ENCODE assay signal across 20 cellular contexts in the genomic region with DNA sequence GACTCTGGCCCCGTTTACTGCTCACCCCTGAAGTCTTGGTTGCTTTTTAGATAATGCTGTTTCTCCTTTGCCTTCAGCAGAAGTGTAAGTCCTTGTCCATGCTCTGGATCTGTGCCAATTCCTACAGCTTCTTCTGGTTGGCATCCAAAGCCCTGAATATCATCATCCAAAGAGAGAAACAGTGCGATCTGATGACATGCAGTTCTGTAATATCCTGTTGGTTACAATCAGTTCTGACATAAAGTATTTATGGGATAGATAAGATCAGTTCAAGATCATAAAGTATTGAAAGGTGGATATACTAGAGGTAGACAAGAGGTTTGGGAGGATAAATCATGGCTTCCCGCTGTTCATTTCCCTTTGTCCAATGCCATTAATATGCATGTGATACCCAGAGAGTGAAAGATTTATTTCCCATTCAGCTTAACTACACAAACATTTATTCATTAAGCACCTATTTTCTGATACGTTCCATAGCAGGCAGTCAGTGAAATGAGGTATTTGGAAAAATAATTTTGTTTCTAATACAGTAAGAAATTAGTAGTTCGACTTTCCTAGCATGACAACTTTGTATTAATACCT. TPM values are rescaled to one million over a fixed set of nuclear protein-coding genes. Genes with fewer than 3 reads are reported as not detected.
"Had no signal": no experiment of that assay in that cellular context is flagged by ENCODE, and none has a peak within 500 bp of the region (broad histone marks: within the 10 kb centered on the region; RNA-seq: fewer than 3 reads in every experiment).

No MANE protein-coding gene starts in this region.

- H3K4me1 Mint-ChIP-seq: activated CD4-positive, alpha-beta T cell treated with anti-CD3 and anti-CD28 coated beads, Interleukin-2, amount 10 ng/mL, durations not matched to agents 7 days and 5 days; activated CD8-positive, alpha-beta memory T cell treated with anti-CD3 and anti-CD28 coated beads, Interleukin-2, amount 10 ng/mL, durations not matched to agents 7 days and 5 days; activated naive CD4-positive, alpha-beta T cell treated with anti-CD3 and anti-CD28 coated beads, Interleukin-2, amount 10 ng/mL, durations not matched to agents 7 days and 5 days; T-helper 17 cell had no signal

- H3K9me3 Mint-ChIP-seq: activated CD4-positive, alpha-beta T cell treated with anti-CD3 and anti-CD28 coated beads, Interleukin-2, amount 10 ng/mL, durations not matched to agents 7 days and 5 days; activated CD8-positive, alpha-beta T cell treated with anti-CD3 and anti-CD28 coated beads for 36 hours; activated naive CD4-positive, alpha-beta T cell treated with anti-CD3 and anti-CD28 coated beads, Interleukin-2, amount 10 ng/mL, durations not matched to agents 7 days and 5 days; dendritic cell treated with granulocyte-macrophage colony-stimulating factor and Interleukin-4, amounts not matched to agents 40 ng/mL and 50 ng/mL, for 4 days; natural killer cell treated with Interleukin-12 subunit alpha and Interleukin-12 subunit beta and Interleukin-15 and Interleukin-18, amount 100 ng/mL, for 72 hours had no signal

- H3K36me3 ChIP-seq: cardiac muscle cell, gastroesophageal sphincter, heart left ventricle, spleen, upper lobe of left lung had no signal

- H3K4me3 Mint-ChIP-seq: activated CD4-positive, alpha-beta T cell treated with anti-CD3 and anti-CD28 coated beads, Interleukin-2, amount 10 ng/mL, durations not matched to agents 7 days and 5 days; activated CD8-positive, alpha-beta memory T cell treated with anti-CD3 and anti-CD28 coated beads, Interleukin-2, amount 10 ng/mL, durations not matched to agents 7 days and 5 days; activated CD8-positive, alpha-beta T cell treated with anti-CD3 and anti-CD28 coated beads for 36 hours; activated naive CD4-positive, alpha-beta T cell treated with anti-CD3 and anti-CD28 coated beads, Interleukin-2, amount 10 ng/mL, durations not matched to agents 7 days and 5 days; dendritic cell treated with granulocyte-macrophage colony-stimulating factor and Interleukin-4, amounts not matched to agents 40 ng/mL and 50 ng/mL, for 4 days; natural killer cell treated with Interleukin-12 subunit alpha and Interleukin-12 subunit beta and Interleukin-15 and Interleukin-18, amount 100 ng/mL, for 72 hours; T-helper 17 cell had no signal

- H3K27me3 Mint-ChIP-seq: dendritic cell treated with granulocyte-macrophage colony-stimulating factor and Interleukin-4, amounts not matched to agents 40 ng/mL and 50 ng/mL, for 4 days; progenitor cell of endocrine pancreas had no signal

- H3K4me1 ChIP-seq: gastroesophageal sphincter, heart left ventricle, spleen, upper lobe of left lung had no signal

- DNase-seq: activated CD4-positive, alpha-beta T cell treated with anti-CD3 and anti-CD28 coated beads, Interleukin-2, amount 10 ng/mL, durations not matched to agents 7 days and 5 days; activated CD8-positive, alpha-beta memory T cell treated with anti-CD3 and anti-CD28 coated beads, Interleukin-2, amount 10 ng/mL, durations not matched to agents 7 days and 5 days; activated CD8-positive, alpha-beta T cell treated with anti-CD3 and anti-CD28 coated beads for 36 hours; activated effector memory CD4-positive, alpha-beta T cell treated with anti-CD3 and anti-CD28 coated beads, Interleukin-2, amount 50 U/mL, for 16 hours; activated naive CD4-positive, alpha-beta T cell treated with anti-CD3 and anti-CD28 coated beads, Interleukin-2, amount 10 ng/mL, durations not matched to agents 7 days and 5 days; activated T-cell treated with anti-CD3 and anti-CD28 coated beads for 4 hours; effector CD8-positive, alpha-beta T cell; heart left ventricle; midbrain; retina; spleen; stimulated activated CD4-positive, alpha-beta T cell treated with anti-CD3 and anti-CD28 coated beads, Interleukin-4, amount 100 ng/mL, for 24 hours; stimulated activated naive CD8-positive, alpha-beta T cell treated with anti-CD3 and anti-CD28 coated beads, Interleukin-15, Interleukin-2, amounts not matched to agents 100 U/mL and 50 U/mL, for 24 hours; T-helper 17 cell; upper lobe of left lung had no signal

- ATAC-seq: activated CD8-positive, alpha-beta memory T cell treated with anti-CD3 and anti-CD28 coated beads, Interleukin-2, amount 10 ng/mL, durations not matched to agents 7 days and 5 days; activated CD8-positive, alpha-beta T cell treated with anti-CD3 and anti-CD28 coated beads for 36 hours; gastroesophageal sphincter; heart left ventricle; natural killer cell treated with Interleukin-12 subunit alpha and Interleukin-12 subunit beta and Interleukin-15 and Interleukin-18, amount 100 ng/mL, for 72 hours; stimulated activated naive CD8-positive, alpha-beta T cell treated with anti-CD3 and anti-CD28 coated beads, Interleukin-15, Interleukin-2, amounts not matched to agents 100 U/mL and 50 U/mL, for 24 hours; T-helper 17 cell had no signal

- H3K27ac ChIP-seq: cardiac muscle cell, gastroesophageal sphincter, heart left ventricle, spleen, upper lobe of left lung had no signal

- H3K36me3 Mint-ChIP-seq: activated CD8-positive, alpha-beta memory T cell treated with anti-CD3 and anti-CD28 coated beads, Interleukin-2, amount 10 ng/mL, durations not matched to agents 7 days and 5 days; activated naive CD4-positive, alpha-beta T cell treated with anti-CD3 and anti-CD28 coated beads, Interleukin-2, amount 10 ng/mL, durations not matched to agents 7 days and 5 days; natural killer cell treated with Interleukin-12 subunit alpha and Interleukin-12 subunit beta and Interleukin-15 and Interleukin-18, amount 100 ng/mL, for 72 hours had no signal

- H3K9me3 ChIP-seq: gastroesophageal sphincter, heart left ventricle, spleen, upper lobe of left lung had no signal

- H3K27me3 ChIP-seq: cardiac muscle cell, gastroesophageal sphincter, heart left ventricle, spleen, upper lobe of left lung had no signal

- H3K27ac Mint-ChIP-seq: activated CD4-positive, alpha-beta T cell treated with anti-CD3 and anti-CD28 coated beads, Interleukin-2, amount 10 ng/mL, durations not matched to agents 7 days and 5 days; activated CD8-positive, alpha-beta memory T cell treated with anti-CD3 and anti-CD28 coated beads, Interleukin-2, amount 10 ng/mL, durations not matched to agents 7 days and 5 days; activated CD8-positive, alpha-beta T cell treated with anti-CD3 and anti-CD28 coated beads for 36 hours; activated naive CD4-positive, alpha-beta T cell treated with anti-CD3 and anti-CD28 coated beads, Interleukin-2, amount 10 ng/mL, durations not matched to agents 7 days and 5 days; dendritic cell treated with granulocyte-macrophage colony-stimulating factor and Interleukin-4, amounts not matched to agents 40 ng/mL and 50 ng/mL, for 4 days; natural killer cell treated with Interleukin-12 subunit alpha and Interleukin-12 subunit beta and Interleukin-15 and Interleukin-18, amount 100 ng/mL, for 72 hours; progenitor cell of endocrine pancreas; T-helper 17 cell had no signal

- H3K4me3 ChIP-seq: cardiac muscle cell, gastroesophageal sphincter, heart left ventricle, spleen, upper lobe of left lung had no signal

RNA-seq across cellular contexts. Expression of a gene that starts 53.2 kb away (rescaled TPM):
- total RNA-seq: activated CD4-positive, alpha-beta T cell treated with anti-CD3 and anti-CD28 coated beads, Interleukin-2, amount 10 ng/mL, durations not matched to agents 7 days and 5 days; activated CD8-positive, alpha-beta memory T cell treated with anti-CD3 and anti-CD28 coated beads, Interleukin-2, amount 10 ng/mL, durations not matched to agents 7 days and 5 days; activated CD8-positive, alpha-beta T cell treated with anti-CD3 and anti-CD28 coated beads for 36 hours; natural killer cell treated with Interleukin-12 subunit alpha and Interleukin-12 subunit beta and Interleukin-15 and Interleukin-18, amount 100 ng/mL, for 72 hours had no signal
